22 cellular contexts compared by ENCODE assay signal in genomic region chr5:160089549-160089948, GRCh38. TPM values are rescaled to one million over a fixed set of nuclear protein-coding genes. Genes with fewer than 3 reads are reported as not detected.
DNase-seq lines count a peak whose midpoint lies in the region; ATAC-seq, FAIRE-seq and TF ChIP-seq lines count a peak whose summit lies in the region.
"Had no signal": no experiment of that assay in that cellular context is flagged by ENCODE, and none has a peak within 500 bp of the region (broad histone marks: within the 10 kb centered on the region; RNA-seq: fewer than 3 reads in every experiment).

No MANE protein-coding gene starts in this region.

- no peak; the same call in 2 of the 3 replicates for ATAC-seq in GM23338
- ATAC-seq in PC-3 = peak; percentile 49
- ATAC-seq in GM19035 (IDR thresholded peaks at IDR 0.05; ENCODE audit: unreplicated experiment) = no peak
- no peak for ATAC-seq in left cardiac atrium
- ATAC-seq: CD8-positive, alpha-beta T cell; SK-N-SH treated with all-trans-retinoic acid at 6 μM for 48 hours; T-cell had no signal

- dilution Hi-C loops in endothelial cell of umbilical vein (cut with MboI; ENCODE audit: extremely low pct_ligation_motif_present, low sequenced_read_pairs) = no loop called here

- H3K4me2 ChIP-seq in GM23338 (no peak overlapping the region), PC-3 (ENCODE audit: low read length) (no peak overlapping the region), endothelial cell of umbilical vein (ENCODE audit: insufficient read depth, low read length) (peak overlapping the region; percentile 16)
- H3K4me2 ChIP-seq: BLaER1, KMS-11 had no signal

- H3K9me3 Mint-ChIP-seq in GM23338 = no peaks in the 10 kb centered on the region
- H3K9me3 Mint-ChIP-seq: CD8-positive, alpha-beta T cell; HFFc6; T-cell had no signal

- H3K79me2 ChIP-seq in GM23338 (replicated peaks; ENCODE audit: insufficient read depth) = 0 out of 2 replicates have a peak, but pooled peaks cover 4% of the 10 kb centered on the region
- H3K79me2 ChIP-seq in PC-3 (ENCODE audit: low read length) = no peaks in the 10 kb centered on the region
- no peaks in the 10 kb centered on the region for H3K79me2 ChIP-seq in endothelial cell of umbilical vein (ENCODE audit: control insufficient read depth, insufficient read depth, low read length)

- TF ChIP-seq POLR2A in endothelial cell of umbilical vein (IDR thresholded peaks at IDR 0.05; ENCODE audit: low read depth, low read length) = no peak

- no peaks in the 10 kb centered on the region for H3K27me3 Mint-ChIP-seq in GM23338 (ENCODE audit: insufficient read depth, low read depth, poor library complexity)
- H3K27me3 Mint-ChIP-seq: T-cell had no signal

- no peak overlapping the region for H3K4me3 Mint-ChIP-seq in GM23338
- H3K4me3 Mint-ChIP-seq: CD8-positive, alpha-beta T cell; HFFc6; T-cell had no signal

- H3K9me1 ChIP-seq in endothelial cell of umbilical vein (replicated peaks; ENCODE audit: control insufficient read depth, extremely low read depth, insufficient read depth, low read length) = no peaks in the 10 kb centered on the region

- H3K4me1 ChIP-seq in GM23338 (ENCODE audit: insufficient read depth) = no peaks in the 10 kb centered on the region
- no peaks in the 10 kb centered on the region for H3K4me1 ChIP-seq in PC-3 (ENCODE audit: insufficient read depth, low read length)
- peaks cover 17% of the 10 kb centered on the region for H3K4me1 ChIP-seq in endothelial cell of umbilical vein (ENCODE audit: control insufficient read depth, extremely low read depth, insufficient read depth, low read length)
- H3K4me1 ChIP-seq: BLaER1 had no signal

- CTCF ChIA-PET in PC-3 (lab: Charles Lee) (no interaction called here), endothelial cell of umbilical vein (lab: Charles Lee) (interaction anchor here (0.6 to 1.6 kb wide), 6 partner anchors 9 to 301 kb away, joined by 3 to 8 read pairs (median 4); no protein-coding TSS in a partner anchor)

- DNase-seq in GM23338 (ENCODE audit: low spot score) = no peak
- DNase-seq in PC-3 = no peak
- no peak for DNase-seq in endothelial cell of umbilical vein (ENCODE audit: low read depth, low spot score)
- DNase-seq in SKM-1 (lab: John Stamatoyannopoulos, UW; ENCODE audit: unreplicated experiment) = no peak
- no peak for DNase-seq in H7
- no peak for DNase-seq in left cardiac atrium
- DNase-seq: CD8-positive, alpha-beta T cell; DND-41; HFFc6; IMR-90; NCI-H1048; NCI-H1417 treated with DMSO at 0.1 percent for 48 hours; NCI-H187 treated with DMSO at 0.1 percent for 48 hours; NCI-H510A; SIG-M5; T-cell had no signal

- intact Hi-C loops in PC-3 (cut with micrococcal nuclease) = no loop called here
- intact Hi-C loops in endothelial cell of umbilical vein (cut with micrococcal nuclease) = loop anchor here (1.0 to 2.0 kb wide), 2 partner anchors 13 to 76 kb away; no protein-coding TSS in a partner anchor
- intact Hi-C loops in left cardiac atrium (cut with DNase I) = no loop called here

- H4K20me1 ChIP-seq in GM23338 (replicated peaks; ENCODE audit: insufficient read depth) (no peaks in the 10 kb centered on the region; the same call in 1 of the 2 replicates), PC-3 (ENCODE audit: low read length) (no peaks in the 10 kb centered on the region), endothelial cell of umbilical vein (replicated peaks; ENCODE audit: control insufficient read depth, extremely low read depth, insufficient read depth, low read length) (no peaks in the 10 kb centered on the region)
- H4K20me1 ChIP-seq: BLaER1 had no signal

- H3F3A ChIP-seq in GM23338 (replicated peaks; ENCODE audit: low read depth) = no peaks in the 10 kb centered on the region
- no peaks in the 10 kb centered on the region for H3F3A ChIP-seq in PC-3 (ENCODE audit: low read length, unreplicated experiment)

- H3K9me2 ChIP-seq in GM23338 (ENCODE audit: insufficient read depth) (no peaks in the 10 kb centered on the region), PC-3 (replicated peaks; ENCODE audit: low read length) (no peaks in the 10 kb centered on the region)

- H3K27me3 ChIP-seq in GM23338 (ENCODE audit: insufficient read depth) = no peaks in the 10 kb centered on the region
- H3K27me3 ChIP-seq in PC-3 (ENCODE audit: low read length) = no peaks in the 10 kb centered on the region
- H3K27me3 ChIP-seq in endothelial cell of umbilical vein (ENCODE audit: control insufficient read depth in 2 of 2, insufficient read depth in 2 of 2, low read length in 2 of 2) = no peaks in the 10 kb centered on the region
- no peaks in the 10 kb centered on the region for H3K27me3 ChIP-seq in H7 (ENCODE audit: control insufficient read depth, insufficient read depth, low read length)
- H3K27me3 ChIP-seq: BLaER1 had no signal

- peaks cover 12% of the 10 kb centered on the region for H3K4me1 Mint-ChIP-seq in GM23338

- H3K27ac ChIP-seq in GM23338 (ENCODE audit: low read depth) = peak overlapping the region; percentile 43; the same call in 1 of the 2 replicates
- H3K27ac ChIP-seq in PC-3 (ENCODE audit: low read length) = no peak overlapping the region
- peak overlapping the region; percentile 5 for H3K27ac ChIP-seq in endothelial cell of umbilical vein (ENCODE audit: insufficient read depth, low read depth, low read length)
- H3K27ac ChIP-seq: BLaER1, KMS-11, RWPE1 had no signal

- H3K36me3 ChIP-seq in GM23338 (ENCODE audit: insufficient read depth) (peaks cover 19% of the 10 kb centered on the region), PC-3 (ENCODE audit: low read depth, low read length) (peaks cover 17% of the 10 kb centered on the region), endothelial cell of umbilical vein (ENCODE audit: control insufficient read depth in 2 of 2, extremely low read depth in 1 of 2, insufficient read depth in 2 of 2, low read length in 2 of 2) (peaks cover 5 to 8% of the 10 kb centered on the region in 2 experiments), H7 (replicated peaks; ENCODE audit: control insufficient read depth, insufficient read depth, low read length) (peaks cover 12% of the 10 kb centered on the region)

- FAIRE-seq in endothelial cell of umbilical vein (lab: Jason Lieb, UNC) = no peak
- FAIRE-seq: H54 had no signal

- BruUV-seq in PC-3 (replicated peaks; lab: Mats Ljungman, UMichigan) (no TSS peak), endothelial cell of umbilical vein (replicated peaks; lab: Mats Ljungman, UMichigan) (no TSS peak)

- peak overlapping the region; percentile 18 for H3K27ac Mint-ChIP-seq in GM23338
- H3K27ac Mint-ChIP-seq: CD8-positive, alpha-beta T cell; HFFc6; T-cell had no signal

- POLR2A ChIA-PET in PC-3 (lab: Charles Lee; ENCODE audit: unreplicated experiment) = no interaction called here
- POLR2A ChIA-PET in endothelial cell of umbilical vein (lab: Charles Lee) = no interaction called here

- peaks cover 29% of the 10 kb centered on the region for H3K36me3 Mint-ChIP-seq in GM23338 (ENCODE audit: low read depth)

- H3K9me3 ChIP-seq in PC-3 (ENCODE audit: low read length) = no peaks in the 10 kb centered on the region
- H3K9me3 ChIP-seq in endothelial cell of umbilical vein (replicated peaks; ENCODE audit: control insufficient read depth, insufficient read depth, low read length) = no peaks in the 10 kb centered on the region
- H3K9me3 ChIP-seq: BLaER1 had no signal

- TF ChIP-seq CTCF in GM23338 (conservative IDR thresholded peaks at IDR 0.05; ENCODE audit: low read depth in 2 of 2) = no peak
- no peak for TF ChIP-seq CTCF in PC-3 (conservative IDR thresholded peaks at IDR 0.05; ENCODE audit: low read depth, low read length)
- no peak for TF ChIP-seq CTCF in endothelial cell of umbilical vein (IDR thresholded peaks at IDR 0.05; ENCODE audit: extremely low read depth in 1 of 2, insufficient read depth in 1 of 2, low read depth in 1 of 2, low read length in 2 of 2)

- H3K9ac ChIP-seq in PC-3 (ENCODE audit: low read length) = no peak overlapping the region
- H3K9ac ChIP-seq in endothelial cell of umbilical vein (replicated peaks; ENCODE audit: extremely low read depth, insufficient read depth, low read length) = no peak overlapping the region
- H3K9ac ChIP-seq: BLaER1, KMS-11 had no signal

- H3K4me3 ChIP-seq in GM23338 (no peak overlapping the region), PC-3 (ENCODE audit: low read length) (no peak overlapping the region), endothelial cell of umbilical vein (replicated peaks in 1 of 3; ENCODE audit: insufficient read depth in 1 of 3, low read depth in 1 of 3, low read length in 3 of 3) (no peak overlapping the region), H7 (ENCODE audit: insufficient read depth, low read depth, low read length) (no peak overlapping the region)
- H3K4me3 ChIP-seq: BLaER1 had no signal

- no peak overlapping the region for H2AFZ ChIP-seq in GM23338
- H2AFZ ChIP-seq in PC-3 (ENCODE audit: low read length) = no peak overlapping the region
- H2AFZ ChIP-seq in endothelial cell of umbilical vein (ENCODE audit: low read depth, low read length) = no peak overlapping the region

TF ChIP-seq in GM23338, 12 proteins besides CTCF, POLR2A, EP300 and RAD21 (continues in another document):
- no peak for TF ChIP-seq CREB1 (CRISPR knock-in tag; IDR thresholded peaks at IDR 0.05; ENCODE audit: low read depth)
- no peak for TF ChIP-seq EZH2 (IDR thresholded peaks at IDR 0.05; ENCODE audit: low read depth, unreplicated experiment)

TF ChIP-seq in endothelial cell of umbilical vein, 7 proteins besides CTCF, POLR2A, EP300 and RAD21 (continues in another document):
- TF ChIP-seq MYC (IDR thresholded peaks at IDR 0.05; ENCODE audit: low read depth, low read length) (no peak), GATA2 (IDR thresholded peaks at IDR 0.05; ENCODE audit: insufficient read depth, insufficient read length, low read depth, low read length) (peak; percentile 21), POLR2AphosphoS5 (IDR thresholded peaks at IDR 0.05; ENCODE audit: insufficient read depth, low read depth, low read length) (no peak)
- TF ChIP-seq, protein P1, sequence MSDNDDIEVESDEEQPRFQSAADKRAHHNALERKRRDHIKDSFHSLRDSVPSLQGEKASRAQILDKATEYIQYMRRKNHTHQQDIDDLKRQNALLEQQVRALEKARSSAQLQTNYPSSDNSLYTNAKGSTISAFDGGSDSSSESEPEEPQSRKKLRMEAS (IDR thresholded peaks at IDR 0.05; ENCODE audit: insufficient read depth, insufficient read length) = no peak

RNA-seq across cellular contexts. Expression of gene PWWP2A, which starts 29.7 kb away (rescaled TPM):
- 60.5 and 81.6 TPM in 2 replicates for total RNA-seq in GM23338 (2014; rRNA removed; shearing (Covaris generic))
- 48.7 and 51.5 TPM in 2 replicates for polyA plus RNA-seq in GM23338 (2016; fragmentation: Nextera tagmentation; extraction: Ambion mirVana)
- 14.2 and 15.3 TPM in 2 replicates for total RNA-seq in PC-3 (2014; rRNA removed)
- 17.3 and 19.3 TPM in 2 replicates for total RNA-seq in endothelial cell of umbilical vein
- 4.6 and 4.8 TPM in 2 replicates for polyA plus RNA-seq in endothelial cell of umbilical vein
- 6.8 and 7.5 TPM in 2 replicates for polyA plus RNA-seq in endothelial cell of umbilical vein (2011; cell fraction: cytosol; rRNA removed)
- 13.2 and 13.6 TPM in 2 replicates for polyA plus RNA-seq in endothelial cell of umbilical vein (2011; cell fraction: nucleus; rRNA removed)
- 10.0 and 13.3 TPM in 2 replicates for polyA plus RNA-seq in endothelial cell of umbilical vein (2012)
- 11.3 and 14.6 TPM in 2 replicates for polyA minus RNA-seq in endothelial cell of umbilical vein
- polyA minus RNA-seq in endothelial cell of umbilical vein (2011; cell fraction: cytosol; rRNA and poly(A)+ RNA removed) = 6.3 TPM
- polyA minus RNA-seq in endothelial cell of umbilical vein (2011; cell fraction: nucleus; rRNA and poly(A)+ RNA removed) = 7.2 and 13.2 TPM in 2 replicates
- 33.7 and 41.2 TPM in 2 replicates for total RNA-seq in H7 (2014; rRNA removed; shearing (Covaris generic))
- 10 to 100 TPM in 1 of 2 donors, 1 to 10 TPM in 1; 9.9 to 12.4 TPM for total RNA-seq in left cardiac atrium
